20 cellular contexts compared by ENCODE assay signal in genomic region chr16:74568961-74569631, GRCh38. TPM values are rescaled to one million over a fixed set of nuclear protein-coding genes. Genes with fewer than 3 reads are reported as not detected.
A peak's percentile ranks its signal among the peaks of the same experiment; 100 is the strongest.
DNase-seq lines count a peak whose midpoint lies in the region; ATAC-seq, FAIRE-seq and TF ChIP-seq lines count a peak whose summit lies in the region.
"Had no signal": no experiment of that assay in that cellular context is flagged by ENCODE, and none has a peak within 500 bp of the region (broad histone marks: within the 10 kb centered on the region; RNA-seq: fewer than 3 reads in every experiment).

No MANE protein-coding gene starts in this region.

- H4K20me1 ChIP-seq in HepG2 (ENCODE audit: insufficient read depth, low read length), result peaks cover 10% of the 10 kb centered on the region

- H3K27ac ChIP-seq in HepG2 (ENCODE audit: extremely low read length, insufficient read depth, low read length) (no peak overlapping the region), right lobe of liver (peak overlapping the region in 1 of 3 donors; percentile 77), SK-N-MC (peak overlapping the region; percentile 46)

- peak; percentile 18 for FAIRE-seq in HepG2 (lab: Jason Lieb, UNC)
- FAIRE-seq: GM12892, H1 had no signal

- ATAC-seq in HepG2 (no peak), right lobe of liver (no peak), HG03097 (IDR thresholded peaks at IDR 0.05; ENCODE audit: low FRiP score, unreplicated experiment) (no peak)
- ATAC-seq: activated CD4-positive, CD25-positive, alpha-beta regulatory T cell treated with anti-CD3 and anti-CD28 coated beads, Interleukin-2, amount 50 U/mL, for 24 hours had no signal

- no peaks in the 10 kb centered on the region for H3K9me3 ChIP-seq in HepG2 (ENCODE audit: low read length)
- H3K9me3 ChIP-seq in right lobe of liver, result no peaks in the 10 kb centered on the region
- no peaks in the 10 kb centered on the region for H3K9me3 ChIP-seq in SK-N-MC (ENCODE audit: low read depth, low read length)

- BruUV-seq in HepG2 (replicated peaks; lab: Mats Ljungman, UMichigan), result no TSS peak

- H3K4me1 ChIP-seq in HepG2 (ENCODE audit: insufficient read depth, low read length), result peaks cover 66% of the 10 kb centered on the region
- peaks cover 0 to 61% (median 13%) of the 10 kb centered on the region in 4 donors for H3K4me1 ChIP-seq in right lobe of liver

- no peak overlapping the region for H2AFZ ChIP-seq in HepG2 (ENCODE audit: low read length)

- CTCF ChIA-PET in HepG2 (lab: Yijun Ruan, JAX; ENCODE audit: low intra/inter-chr PET ratio, low total read pairs), result no interaction called here

- POLR2A ChIA-PET in HepG2 (lab: Yijun Ruan, JAX), result no interaction called here

- H3K4me2 ChIP-seq in HepG2 (ENCODE audit: low read depth, low read length), result no peak overlapping the region

- intact Hi-C loops in HepG2 (cut with micrococcal nuclease; ENCODE audit: unreplicated experiment), result no loop called here
- intact Hi-C loops in right lobe of liver (cut with DNase I), result no loop called here

- H3K79me2 ChIP-seq in HepG2 (ENCODE audit: insufficient read depth, low read length), result peaks cover 95% of the 10 kb centered on the region

- DNase-seq in HepG2 (ENCODE audit: low spot score), result no peak
- no peak for DNase-seq in right lobe of liver
- no peak for DNase-seq in SK-N-MC (ENCODE audit: low read depth, low spot score)
- peak; percentile 76 for DNase-seq in fibroblast of villous mesenchyme (ENCODE audit: low read depth)
- no peak for DNase-seq in OCI-M2 (lab: John Stamatoyannopoulos, UW; ENCODE audit: unreplicated experiment)
- DNase-seq in globus pallidus (ENCODE audit: low spot score), result no peak
- no peak for DNase-seq in NCI-H82 treated with DMSO at 0.1 percent for 48 hours (lab: John Stamatoyannopoulos, UW; ENCODE audit: unreplicated experiment)
- DNase-seq: activated T-cell treated with anti-CD3 and anti-CD28 coated beads, Interleukin-2, amount 50 U/mL, for 1 hour; AML-193; amygdala; DMS79 treated with DMSO at 0.1 percent for 48 hours; dorsolateral prefrontal cortex; islet precursor cell; NCI-H2081; stimulated activated CD4-positive, alpha-beta T cell treated with anti-CD3 and anti-CD28 coated beads, Interleukin-1b, Interleukin-23, amount 100 ng/mL, for 48 hours; stimulated activated CD8-positive, alpha-beta memory T cell treated with anti-CD3 and anti-CD28 coated beads, Interleukin-4, amount 100 ng/mL, for 48 hours had no signal

- no peak for TF ChIP-seq RAD21 in HepG2 (CRISPR knock-in tag; IDR thresholded peaks at IDR 0.05)

- no peak for TF ChIP-seq EP300 in HepG2 (IDR thresholded peaks at IDR 0.05; ENCODE audit: low read depth in 2 of 2, low read length in 2 of 2)
- no peak for TF ChIP-seq EP300 in HepG2 (CRISPR knock-in tag; IDR thresholded peaks at IDR 0.05; ENCODE audit: borderline replicate concordance)

- H3K36me3 ChIP-seq in HepG2 (replicated peaks in 1 of 2; ENCODE audit: control insufficient read depth in 1 of 2, insufficient read depth in 2 of 2, low read length in 2 of 2), result peaks cover 0 to 5% of the 10 kb centered on the region in 2 experiments; a peak in 1 of 5 replicates
- H3K36me3 ChIP-seq in right lobe of liver, result no peaks in the 10 kb centered on the region
- 0 out of 2 replicates have a peak, but pooled peaks cover 2% of the 10 kb centered on the region for H3K36me3 ChIP-seq in SK-N-MC (ENCODE audit: insufficient read depth, low read length)

- H3K9ac ChIP-seq in HepG2 (ENCODE audit: insufficient read depth, low read depth, low read length) (no peak overlapping the region), SK-N-MC (ENCODE audit: insufficient read length) (no peak overlapping the region)

- 92% methylated on average over 5 of the region's 5 CpGs for WGBS in HepG2 (ENCODE audit: low lambda C conversion rate)
- 35% methylated on average over 5 of the region's 5 CpGs for WGBS in right lobe of liver (ENCODE audit: insufficient coverage, low coverage, low lambda C conversion rate, missing lambda C conversion rate)

- in situ Hi-C loops in HepG2 (cut with HindIII; ENCODE audit: extremely low pct_ligation_motif_present, low pct_unique_long_range_greater_than_20kb), result no loop called here

- TF ChIP-seq POLR2A in HepG2 (IDR thresholded peaks at IDR 0.05; ENCODE audit: insufficient read depth in 1 of 2, low read depth in 2 of 2, low read length in 2 of 2), result no peak
- TF ChIP-seq POLR2A in right lobe of liver (IDR thresholded peaks at IDR 0.05), result no peak

- H3K27me3 ChIP-seq in HepG2 (ENCODE audit: control insufficient read depth in 1 of 2, insufficient read depth in 2 of 2, low read length in 2 of 2), result no peaks in the 10 kb centered on the region
- H3K27me3 ChIP-seq in right lobe of liver, result no peaks in the 10 kb centered on the region
- H3K27me3 ChIP-seq: dorsolateral prefrontal cortex had no signal

- H3K4me3 ChIP-seq in HepG2 (replicated peaks in 1 of 3; ENCODE audit: insufficient read depth in 1 of 3, low read depth in 2 of 3, low read length in 3 of 3), result no peak overlapping the region
- H3K4me3 ChIP-seq in right lobe of liver, result no peak overlapping the region
- no peak overlapping the region for H3K4me3 ChIP-seq in SK-N-MC
- H3K4me3 ChIP-seq in fibroblast of villous mesenchyme (ENCODE audit: low read depth, low read length), result no peak overlapping the region
- H3K4me3 ChIP-seq: dorsolateral prefrontal cortex had no signal

- TF ChIP-seq CTCF in HepG2 (CRISPR knock-in tag; IDR thresholded peaks at IDR 0.05) (no peak), right lobe of liver (IDR thresholded peaks at IDR 0.05) (no peak), fibroblast of villous mesenchyme (IDR thresholded peaks at IDR 0.05; ENCODE audit: insufficient read depth, low read depth, low read length) (no peak)

TF ChIP-seq in HepG2, 621 proteins besides CTCF, POLR2A, EP300 and RAD21:
- no peak for TF ChIP-seq ZNF513 (CRISPR knock-in tag; conservative IDR thresholded peaks at IDR 0.05)
- no peak for TF ChIP-seq SOX5 (CRISPR knock-in tag; IDR thresholded peaks at IDR 0.05; ENCODE audit: borderline replicate concordance)
- TF ChIP-seq ZFP37 (CRISPR knock-in tag; IDR thresholded peaks at IDR 0.05; ENCODE audit: borderline replicate concordance), result no peak
TF ChIP-seq in HepG2: peak in this region for 0.

RNA-seq across cellular contexts. Expression of gene GLG1, which starts 37.8 kb away (rescaled TPM):
- total RNA-seq in HepG2 (2016; rRNA removed; fragmentation: Illumina TruSeq; extraction: Trizol) (46.1 and 87.7 TPM in 2 replicates), right lobe of liver (10 to 100 TPM; 42.4 to 65.1 (median 44.7) TPM), fibroblast of villous mesenchyme (128 and 158 TPM in 2 replicates)
- total RNA-seq in HepG2 (2016; cell fraction: cytosol; rRNA removed; fragmentation: Illumina TruSeq; extraction: Trizol; ENCODE audit: low read depth), result 26.8 and 36.0 TPM in 2 replicates
- total RNA-seq in HepG2 (2016; cell fraction: insoluble cytoplasmic fraction; rRNA removed; fragmentation: Illumina TruSeq; extraction: Trizol), result 38.4 and 88.5 TPM in 2 replicates
- total RNA-seq in HepG2 (2016; cell fraction: membrane; rRNA removed; fragmentation: Illumina TruSeq; extraction: Trizol), result 19.9 and 23.0 TPM in 2 replicates
- total RNA-seq in HepG2 (2016; cell fraction: nucleus; rRNA removed; fragmentation: Illumina TruSeq; extraction: Trizol), result 101 and 124 TPM in 2 replicates
- 128 and 141 TPM in 2 replicates for polyA plus RNA-seq in HepG2 (2011; rRNA removed)
- 92.4 and 107 TPM in 2 replicates for polyA plus RNA-seq in HepG2 (2011; cell fraction: cytosol; rRNA removed)
- 89.7 and 89.9 TPM in 2 replicates for polyA plus RNA-seq in HepG2 (2011; cell fraction: nucleus; rRNA removed)
- polyA plus RNA-seq in HepG2 (2012), result 121 and 125 TPM in 2 replicates
- 3.6 and 3.9 TPM in 2 replicates for polyA plus RNA-seq in HepG2 (2016; cell fraction: cytosol; fragmentation: Illumina TruSeq; extraction: Trizol; ENCODE audit: low read depth)
- polyA plus RNA-seq in HepG2 (2016; cell fraction: insoluble cytoplasmic fraction; fragmentation: Illumina TruSeq; extraction: Trizol; ENCODE audit: low read depth), result 28.4 and 32.8 TPM in 2 replicates
- polyA plus RNA-seq in HepG2 (2016; cell fraction: membrane; fragmentation: Illumina TruSeq; extraction: Trizol; ENCODE audit: low read depth), result 6.2 and 7.9 TPM in 2 replicates
- 114 and 118 TPM in 2 replicates for polyA plus RNA-seq in HepG2 (2016; cell fraction: nucleus; fragmentation: Illumina TruSeq; extraction: Trizol; ENCODE audit: insufficient read depth, low read depth)
- polyA minus RNA-seq in HepG2 (2011; rRNA and poly(A)+ RNA removed; ENCODE audit: low replicate concordance), result 52.8 and 189 TPM in 2 replicates
- 122 and 148 TPM in 2 replicates for polyA minus RNA-seq in HepG2 (2011; cell fraction: cytosol; rRNA and poly(A)+ RNA removed)
- polyA minus RNA-seq in HepG2 (2011; cell fraction: nucleus; rRNA and poly(A)+ RNA removed), result 119 and 159 TPM in 2 replicates
